Comparison of ENCODE assay signal across 16 cellular contexts in the genomic region with DNA sequence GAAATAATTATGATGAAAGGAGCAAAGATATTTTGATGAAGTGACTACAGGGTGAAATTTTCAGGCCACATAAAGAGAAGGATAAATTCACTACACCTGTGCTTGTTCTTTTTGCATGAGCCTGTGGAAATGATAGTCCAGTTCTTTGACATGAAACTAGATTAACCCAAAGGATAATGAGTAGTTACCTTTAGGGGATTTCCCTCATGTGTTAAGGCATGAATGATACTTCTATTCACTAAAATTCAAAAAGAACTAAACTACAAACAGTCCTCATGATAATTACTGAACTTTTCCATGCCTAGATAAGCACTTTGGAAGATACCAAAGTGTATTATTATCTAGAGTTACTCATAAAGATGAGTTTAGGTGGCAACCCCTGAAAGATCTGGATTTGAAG.
"Had no signal": no experiment of that assay in that cellular context is flagged by ENCODE, and none has a peak within 500 bp of the region (broad histone marks: within the 10 kb centered on the region; RNA-seq: fewer than 3 reads in every experiment).

No MANE protein-coding gene starts in this region.

- H3K9me3 ChIP-seq: body of pancreas, psoas muscle, sigmoid colon, upper lobe of left lung had no signal

- H3K4me3 ChIP-seq: body of pancreas, psoas muscle, sigmoid colon, upper lobe of left lung had no signal

- ATAC-seq: body of pancreas; effector memory CD8-positive, alpha-beta T cell; left ventricle myocardium superior; psoas muscle had no signal

- H3K4me1 ChIP-seq: body of pancreas, psoas muscle, sigmoid colon had no signal

- H3K4me1 Mint-ChIP-seq: nephron had no signal

- DNase-seq: activated CD4-positive, alpha-beta T cell treated with anti-CD3 and anti-CD28 coated beads for 4 hours; activated gamma-delta T cell treated with Interleukin-2 at 50 U/mL for 16 hours; body of pancreas; effector memory CD8-positive, alpha-beta T cell; erythroblast; hippocampal formation; left ventricle myocardium superior; mesendoderm; occipital lobe; psoas muscle; sigmoid colon; stimulated activated CD4-positive, alpha-beta T cell treated with anti-CD3 and anti-CD28 coated beads, Interleukin-12 subunit alpha, Interleukin-12 subunit beta, amount 100 ng/mL, for 4 hours; stimulated activated naive CD4-positive, alpha-beta T cell; upper lobe of left lung had no signal

- H3K36me3 ChIP-seq: sigmoid colon had no signal

- H3K27ac ChIP-seq: body of pancreas, psoas muscle, sigmoid colon, upper lobe of left lung had no signal

- H3K9me3 Mint-ChIP-seq: nephron had no signal

- H3K27ac Mint-ChIP-seq: dendritic cell treated with granulocyte-macrophage colony-stimulating factor and Interleukin-4, amounts not matched to agents 40 ng/mL and 50 ng/mL, for 4 days; effector memory CD8-positive, alpha-beta T cell; nephron had no signal

- H3K27me3 ChIP-seq: body of pancreas, sigmoid colon, upper lobe of left lung had no signal

- H3K4me3 Mint-ChIP-seq: dendritic cell treated with granulocyte-macrophage colony-stimulating factor and Interleukin-4, amounts not matched to agents 40 ng/mL and 50 ng/mL, for 4 days; effector memory CD8-positive, alpha-beta T cell; nephron had no signal

- H3K27me3 Mint-ChIP-seq: dendritic cell treated with granulocyte-macrophage colony-stimulating factor and Interleukin-4, amounts not matched to agents 40 ng/mL and 50 ng/mL, for 4 days; effector memory CD8-positive, alpha-beta T cell had no signal
